In the genomic region with DNA sequence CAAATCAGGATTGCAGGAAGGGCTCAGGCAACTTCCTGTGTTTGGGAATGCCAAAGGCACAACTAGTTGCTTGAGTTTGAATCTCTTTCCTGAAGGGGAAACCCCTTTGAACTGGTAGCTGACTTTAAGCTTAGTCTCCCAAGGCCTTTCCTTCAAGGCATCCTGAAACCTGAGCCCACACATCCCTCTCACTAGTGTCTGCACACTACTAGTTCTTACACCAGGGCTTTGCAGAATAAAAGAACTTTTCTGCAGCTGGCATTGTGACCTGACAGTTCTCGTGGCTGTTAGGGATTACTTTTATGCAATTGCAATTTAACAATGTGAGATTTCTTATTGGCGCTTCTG, we compare ENCODE assay signal across 32 cellular contexts.
DNase-seq lines count a peak whose midpoint lies in the region; ATAC-seq and TF ChIP-seq lines count a peak whose summit lies in the region.
"Had no signal": no experiment of that assay in that cellular context is flagged by ENCODE, and none has a peak within 500 bp of the region (broad histone marks: within the 10 kb centered on the region; RNA-seq: fewer than 3 reads in every experiment).

No MANE protein-coding gene starts in this region.

- DNase-seq in A673 (ENCODE audit: low spot score) = peak; percentile 77
- peak; percentile 32 for DNase-seq in H7
- DNase-seq in iPS DF 19.7 (ENCODE audit: low read depth, low spot score) = peak; percentile 42
- no peak for DNase-seq in left cardiac atrium
- no peak for DNase-seq in cerebellar cortex (ENCODE audit: low spot score)
- DNase-seq in stimulated activated CD4-positive, alpha-beta T cell treated with anti-CD3 and anti-CD28 coated beads, Interleukin-4, amount 100 ng/mL, for 24 hours = no peak
- DNase-seq in cardiac septum (ENCODE audit: low spot score) = no peak
- DNase-seq: ACHN; activated B cell treated with CpG ODN at 0.5 μM for 24 hours; activated CD4-positive, alpha-beta T cell treated with anti-CD3 and anti-CD28 coated beads, Interleukin-2, amount 50 U/mL, for 1 hour; activated CD8-positive, alpha-beta memory T cell treated with anti-CD3 and anti-CD28 coated beads, Interleukin-2, amount 10 ng/mL, durations not matched to agents 7 days and 5 days; activated naive CD8-positive, alpha-beta T cell treated with anti-CD3 and anti-CD28 coated beads, Interleukin-2, amount 10 ng/mL, durations not matched to agents 7 days and 5 days; BE2C; cerebellar nuclear complex; DMS153; GF-D8; heart right ventricle; Karpas-422; left ventricle myocardium superior; NCI-H1436 treated with DMSO at 0.1 percent for 48 hours; NCI-H2171; NCI-H524; SIG-M5; stimulated activated CD4-positive, alpha-beta T cell treated with anti-CD3 and anti-CD28 coated beads, Interleukin-4, amount 100 ng/mL, for 4 hours; substantia nigra; SW 1271; T1000; upper lobe of right lung had no signal

- H3K27ac ChIP-seq in A673 (ENCODE audit: low read depth, low read length, poor library complexity, severe bottlenecking) = peak overlapping the region; percentile 83
- H3K27ac ChIP-seq in VCaP = peak overlapping the region; percentile 91
- H3K27ac ChIP-seq: heart right ventricle, upper lobe of right lung had no signal

- ATAC-seq in left cardiac atrium = no peak
- ATAC-seq: activated CD8-positive, alpha-beta memory T cell treated with anti-CD3 and anti-CD28 coated beads, Interleukin-2, amount 10 ng/mL, durations not matched to agents 7 days and 5 days; heart right ventricle; left ventricle myocardium superior; Panc1; sciatic nerve; stimulated activated memory B cell treated with anti-CD40 and anti-IgM and Interleukin-4, amounts not matched to agents 10 μg/mL and 1 μg/mL and 100 μg/mL, for 72 hours; upper lobe of right lung had no signal

- intact Hi-C loops in A673 (cut with micrococcal nuclease; ENCODE audit: unreplicated experiment) (loop anchor here (5.0 kb wide), 2 partner anchors 101 to 116 kb away; no protein-coding TSS in a partner anchor), left cardiac atrium (cut with DNase I) (no loop called here), cardiac septum (cut with DNase I) (no loop called here)

- H3K36me3 ChIP-seq in A673 (ENCODE audit: insufficient read depth, low read length, poor library complexity, severe bottlenecking) (peaks cover 30% of the 10 kb centered on the region), H7 (replicated peaks; ENCODE audit: control insufficient read depth, insufficient read depth, low read length) (no peaks in the 10 kb centered on the region)
- H3K36me3 ChIP-seq: BE2C, upper lobe of right lung had no signal

- peaks cover 63% of the 10 kb centered on the region for H3K4me1 ChIP-seq in A673 (ENCODE audit: insufficient read depth, low read length, poor library complexity, severe bottlenecking)
- H3K4me1 ChIP-seq: BE2C, upper lobe of right lung had no signal

- no peak overlapping the region for H3K4me3 ChIP-seq in A673 (ENCODE audit: low read depth, low read length, poor library complexity, severe bottlenecking)
- H3K4me3 ChIP-seq in H7 (ENCODE audit: insufficient read depth, low read depth, low read length) = no peak overlapping the region
- H3K4me3 ChIP-seq: heart right ventricle, upper lobe of right lung had no signal

- BruUV-seq in A673 (replicated peaks; lab: Mats Ljungman, UMichigan) = no TSS peak

- POLR2A ChIA-PET in A673 (lab: Charles Lee; ENCODE audit: low non-redundant PET) = no interaction called here

- H3K9me3 ChIP-seq in A673 (ENCODE audit: low read depth, low read length, poor library complexity, severe bottlenecking) = peaks cover 24% of the 10 kb centered on the region
- H3K9me3 ChIP-seq: BE2C had no signal

- no peaks in the 10 kb centered on the region for H3K27me3 ChIP-seq in A673 (replicated peaks; ENCODE audit: insufficient read depth, low read depth, low read length, poor library complexity)
- no peaks in the 10 kb centered on the region for H3K27me3 ChIP-seq in H7 (ENCODE audit: control insufficient read depth, insufficient read depth, low read length)
- H3K27me3 ChIP-seq: BE2C, heart right ventricle, upper lobe of right lung had no signal

- TF ChIP-seq CTCF in A673 (conservative IDR thresholded peaks at IDR 0.05; ENCODE audit: low read depth, low read length) = no peak
- no peak for TF ChIP-seq CTCF in VCaP (conservative IDR thresholded peaks at IDR 0.05)

- CTCF ChIA-PET in A673 (lab: Charles Lee) = no interaction called here

Comparison
In these comparisons a context has a peak if more than half of its experiments do, and no peak if none do; other contexts are left out.
1. DNase-seq: peak in A673 (single experiment), H7 (single experiment) and iPS DF 19.7 (single experiment); none in left cardiac atrium (single experiment), cerebellar cortex (single experiment), stimulated activated CD4-positive, alpha-beta T cell treated with anti-CD3 and anti-CD28 coated beads, Interleukin-4, amount 100 ng/mL, for 24 hours (single experiment) and cardiac septum (single experiment).